21 cellular contexts compared by ENCODE assay signal in the genomic region with DNA sequence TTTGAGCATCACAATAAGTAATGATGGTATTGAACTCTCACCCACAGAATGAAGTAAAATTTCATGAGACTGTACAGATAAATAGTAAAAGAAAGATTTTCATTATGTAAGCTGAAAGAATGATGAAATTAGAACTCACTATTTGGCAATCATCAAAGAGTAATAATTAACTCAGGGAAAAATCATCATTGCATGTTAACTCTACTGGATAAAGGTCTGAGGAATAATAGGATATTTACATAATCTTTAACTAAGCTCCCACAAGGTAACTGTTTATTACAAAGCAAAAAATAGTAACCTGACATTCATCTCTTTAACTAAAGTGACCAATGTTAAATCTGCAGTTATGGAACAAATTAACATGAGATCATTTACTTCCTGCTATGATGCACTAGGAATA.
DNase-seq lines count a peak whose midpoint lies in the region; ATAC-seq, FAIRE-seq and TF ChIP-seq lines count a peak whose summit lies in the region.
"Had no signal": no experiment of that assay in that cellular context is flagged by ENCODE, and none has a peak within 500 bp of the region (broad histone marks: within the 10 kb centered on the region; RNA-seq: fewer than 3 reads in every experiment).

No MANE protein-coding gene starts in this region.

- POLR2A ChIA-PET in HepG2 (lab: Yijun Ruan, JAX): no interaction called here

- H3K4me2 ChIP-seq in HepG2 (ENCODE audit: low read depth, low read length): no peak overlapping the region
- H3K4me2 ChIP-seq: BLaER1 had no signal

- no peak overlapping the region for H2AFZ ChIP-seq in HepG2 (ENCODE audit: low read length)

- TF ChIP-seq CTCF in HepG2 (CRISPR knock-in tag; IDR thresholded peaks at IDR 0.05): no peak
- no peak for TF ChIP-seq CTCF in right lobe of liver (IDR thresholded peaks at IDR 0.05)

- ATAC-seq in HepG2 (no peak), right lobe of liver (peak; percentile 68 to 90 (median 90)), GM18907 (IDR thresholded peaks at IDR 0.05; ENCODE audit: unreplicated experiment) (no peak)

- H4K20me1 ChIP-seq in HepG2 (ENCODE audit: insufficient read depth, low read length): no peaks in the 10 kb centered on the region
- H4K20me1 ChIP-seq: BLaER1 had no signal

- peak; percentile 9 for DNase-seq in kidney tubule cell (ENCODE audit: low spot score)
- DNase-seq in HepG2 (ENCODE audit: low spot score): no peak
- DNase-seq in right lobe of liver: no peak
- DNase-seq in renal cortical epithelial cell (ENCODE audit: low read depth): peak; percentile 79
- no peak for DNase-seq in urothelium cell line (ENCODE audit: low spot score)
- no peak for DNase-seq in germinal center (ENCODE audit: low spot score)
- no peak for DNase-seq in HT-29 (ENCODE audit: low spot score)
- DNase-seq: 8988T; ACHN; BE2C; C1 segment of cervical spinal cord; CD4-positive, alpha-beta memory T cell; CD4-positive, CD25-positive, alpha-beta regulatory T cell; CD8-positive, alpha-beta memory T cell; COR-L47; DMS79 treated with DMSO at 0.1 percent for 48 hours; GF-D8 had no signal

- no peak for TF ChIP-seq RAD21 in HepG2 (CRISPR knock-in tag; IDR thresholded peaks at IDR 0.05)

- intact Hi-C loops in HepG2 (cut with micrococcal nuclease; ENCODE audit: unreplicated experiment) (no loop called here), right lobe of liver (cut with DNase I) (no loop called here)

- FAIRE-seq in HepG2 (lab: Jason Lieb, UNC): no peak
- no peak for FAIRE-seq in urothelium cell line (lab: Jason Lieb, UNC)
- FAIRE-seq: G401.6, GM12891 had no signal

- H3K27me3 ChIP-seq in HepG2 (ENCODE audit: control insufficient read depth in 1 of 2, insufficient read depth in 2 of 2, low read length in 2 of 2) (no peaks in the 10 kb centered on the region), right lobe of liver (no peaks in the 10 kb centered on the region)
- H3K27me3 ChIP-seq: BE2C, BLaER1 had no signal

- H3K27ac ChIP-seq in HepG2 (ENCODE audit: extremely low read length, insufficient read depth, low read length) (no peak overlapping the region), right lobe of liver (peak overlapping the region in 1 of 3 donors; percentile 41)
- H3K27ac ChIP-seq: BLaER1 had no signal

- BruUV-seq in HepG2 (replicated peaks; lab: Mats Ljungman, UMichigan): no TSS peak

- no peaks in the 10 kb centered on the region for H3K4me1 ChIP-seq in HepG2 (ENCODE audit: insufficient read depth, low read length)
- H3K4me1 ChIP-seq in right lobe of liver: peaks cover 0 to 11% (median 0%) of the 10 kb centered on the region in 4 donors
- H3K4me1 ChIP-seq: BE2C, BLaER1 had no signal

- TF ChIP-seq EP300 in HepG2 (IDR thresholded peaks at IDR 0.05; ENCODE audit: low read depth in 2 of 2, low read length in 2 of 2) (no peak), HepG2 (CRISPR knock-in tag; IDR thresholded peaks at IDR 0.05; ENCODE audit: borderline replicate concordance) (no peak)

- no peak overlapping the region for H3K4me3 ChIP-seq in HepG2 (replicated peaks in 1 of 3; ENCODE audit: insufficient read depth in 1 of 3, low read depth in 2 of 3, low read length in 3 of 3)
- H3K4me3 ChIP-seq in right lobe of liver: no peak overlapping the region
- H3K4me3 ChIP-seq: BLaER1 had no signal

- H3K9me3 ChIP-seq in HepG2 (ENCODE audit: low read length) (no peaks in the 10 kb centered on the region), right lobe of liver (no peaks in the 10 kb centered on the region)
- H3K9me3 ChIP-seq: BE2C had no signal

- TF ChIP-seq POLR2A in HepG2 (IDR thresholded peaks at IDR 0.05; ENCODE audit: insufficient read depth in 1 of 2, low read depth in 2 of 2, low read length in 2 of 2) (no peak), right lobe of liver (IDR thresholded peaks at IDR 0.05) (no peak)

- no peak overlapping the region for H3K9ac ChIP-seq in HepG2 (ENCODE audit: insufficient read depth, low read depth, low read length)
- H3K9ac ChIP-seq: BLaER1 had no signal

- H3K36me3 ChIP-seq in HepG2 (replicated peaks in 1 of 2; ENCODE audit: control insufficient read depth in 1 of 2, insufficient read depth in 2 of 2, low read length in 2 of 2) (no peaks in the 10 kb centered on the region), right lobe of liver (no peaks in the 10 kb centered on the region)
- H3K36me3 ChIP-seq: BE2C, BLaER1 had no signal

- no peaks in the 10 kb centered on the region for H3K79me2 ChIP-seq in HepG2 (ENCODE audit: insufficient read depth, low read length)

- in situ Hi-C loops in HepG2 (cut with HindIII; ENCODE audit: extremely low pct_ligation_motif_present, low pct_unique_long_range_greater_than_20kb): no loop called here

- CTCF ChIA-PET in HepG2 (lab: Yijun Ruan, JAX; ENCODE audit: low intra/inter-chr PET ratio, low total read pairs): no interaction called here

TF ChIP-seq in HepG2, 621 proteins besides CTCF, POLR2A, EP300 and RAD21:
- TF ChIP-seq ZNF691 (CRISPR knock-in tag; IDR thresholded peaks at IDR 0.05; ENCODE audit: borderline replicate concordance, low read depth) (no peak), CEBPB (IDR thresholded peaks at IDR 0.05; ENCODE audit: borderline replicate concordance, low read depth, low read length) (0 out of 2 replicates have a peak, but pooled peaks have one; percentile 25)
TF ChIP-seq in HepG2: peak in this region for 1.

Comparison
In these comparisons a context has a peak if more than half of its experiments do, and no peak if none do; other contexts are left out.
1. ATAC-seq: peak in right lobe of liver (4 of 4); none in HepG2 (single experiment) and GM18907 (single experiment).
2. DNase-seq: peak in kidney tubule cell (single experiment) and renal cortical epithelial cell (single experiment); none in HepG2 (single experiment), right lobe of liver (0 of 3), urothelium cell line (single experiment), germinal center (single experiment) and HT-29 (single experiment).